Comparison of ENCODE assay signal across 19 cellular contexts in the genomic region with DNA sequence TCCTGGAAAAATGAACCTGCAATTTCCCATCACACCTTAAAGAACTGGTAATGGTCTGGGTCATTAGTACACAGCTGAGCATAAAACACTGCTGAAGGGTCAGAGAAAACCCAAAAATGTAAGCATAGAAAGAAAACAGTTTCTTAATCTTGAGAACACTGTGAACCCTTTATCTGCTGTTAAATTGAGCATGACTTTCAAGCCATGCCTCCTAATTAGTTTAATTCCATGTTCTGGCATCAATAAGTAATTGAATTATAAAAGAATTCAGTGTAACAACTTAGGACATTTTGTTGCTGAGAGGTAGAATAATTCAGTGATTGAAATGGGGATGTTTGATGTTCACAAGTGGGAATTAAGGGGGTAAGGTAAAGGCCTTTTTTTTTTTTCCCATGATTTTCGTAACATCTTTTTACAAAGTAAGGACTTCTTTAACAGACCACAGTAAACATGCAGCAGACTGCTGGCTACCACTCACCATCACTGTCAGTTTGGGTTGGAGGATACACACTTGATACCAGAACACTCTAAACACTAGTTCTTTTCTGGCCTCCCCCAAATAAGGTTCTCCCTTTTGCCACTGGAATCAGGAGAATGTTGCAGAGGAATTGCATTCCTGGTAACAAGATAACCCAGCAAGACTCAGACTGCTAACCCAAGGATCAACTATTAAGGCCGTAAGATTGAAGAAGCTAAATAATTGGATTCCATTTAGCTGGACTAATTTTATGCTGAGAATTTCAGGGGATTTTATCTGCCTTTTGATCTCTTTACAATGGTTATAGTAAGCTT. TPM values are rescaled to one million over a fixed set of nuclear protein-coding genes. Genes with fewer than 3 reads are reported as not detected.
DNase-seq lines count a peak whose midpoint lies in the region; ATAC-seq and TF ChIP-seq lines count a peak whose summit lies in the region.
"Had no signal": no experiment of that assay in that cellular context is flagged by ENCODE, and none has a peak within 500 bp of the region (broad histone marks: within the 10 kb centered on the region; RNA-seq: fewer than 3 reads in every experiment).

No MANE protein-coding gene starts in this region.

- peak overlapping the region; percentile 63 for H3K27ac Mint-ChIP-seq in activated naive CD4-positive, alpha-beta T cell treated with anti-CD3 and anti-CD28 coated beads, Interleukin-2, amount 50 U/mL, for 24 hours
- H3K27ac Mint-ChIP-seq in activated naive CD4-positive, alpha-beta T cell treated with anti-CD3 and anti-CD28 coated beads, Interleukin-2, amount 10 ng/mL, durations not matched to agents 7 days and 5 days, result no peak overlapping the region
- peak overlapping the region; percentile 19 for H3K27ac Mint-ChIP-seq in mesothelial cell of epicardium
- H3K27ac Mint-ChIP-seq in stimulated activated effector memory CD8-positive, alpha-beta T cell treated with anti-CD3 and anti-CD28 coated beads, Interleukin-12 subunit alpha, Interleukin-12 subunit beta, amount 100 ng/mL, for 72 hours, result peak overlapping the region; percentile 17
- H3K27ac Mint-ChIP-seq: stimulated activated naive B cell treated with anti-CD40 and anti-IgM and Interleukin-4, amounts not matched to agents 10 μg/mL and 1 μg/mL and 100 μg/mL, for 72 hours; WTC11 had no signal

- no peak for ATAC-seq in stimulated activated effector memory CD8-positive, alpha-beta T cell treated with anti-CD3 and anti-CD28 coated beads, Interleukin-12 subunit alpha, Interleukin-12 subunit beta, amount 100 ng/mL, for 72 hours
- ATAC-seq in left lobe of liver (no peak), GM21528 (IDR thresholded peaks at IDR 0.05; ENCODE audit: low FRiP score, unreplicated experiment) (no peak)
- ATAC-seq: A549; gastroesophageal sphincter; stimulated activated naive B cell treated with anti-CD40 and anti-IgM and Interleukin-4, amounts not matched to agents 10 μg/mL and 1 μg/mL and 100 μg/mL, for 72 hours; upper lobe of right lung; WTC11 had no signal

- H3K4me1 Mint-ChIP-seq in activated naive CD4-positive, alpha-beta T cell treated with anti-CD3 and anti-CD28 coated beads, Interleukin-2, amount 50 U/mL, for 24 hours, result peaks cover 62% of the 10 kb centered on the region
- peaks cover 24% of the 10 kb centered on the region for H3K4me1 Mint-ChIP-seq in activated naive CD4-positive, alpha-beta T cell treated with anti-CD3 and anti-CD28 coated beads, Interleukin-2, amount 10 ng/mL, durations not matched to agents 7 days and 5 days
- H3K4me1 Mint-ChIP-seq in mesothelial cell of epicardium, result peaks cover 51% of the 10 kb centered on the region
- H3K4me1 Mint-ChIP-seq in stimulated activated effector memory CD8-positive, alpha-beta T cell treated with anti-CD3 and anti-CD28 coated beads, Interleukin-12 subunit alpha, Interleukin-12 subunit beta, amount 100 ng/mL, for 72 hours, result peaks cover 41% of the 10 kb centered on the region

- no peaks in the 10 kb centered on the region for H3K27me3 Mint-ChIP-seq in activated naive CD4-positive, alpha-beta T cell treated with anti-CD3 and anti-CD28 coated beads, Interleukin-2, amount 50 U/mL, for 24 hours
- peaks cover 8% of the 10 kb centered on the region for H3K27me3 Mint-ChIP-seq in activated naive CD4-positive, alpha-beta T cell treated with anti-CD3 and anti-CD28 coated beads, Interleukin-2, amount 10 ng/mL, durations not matched to agents 7 days and 5 days
- no peaks in the 10 kb centered on the region for H3K27me3 Mint-ChIP-seq in mesothelial cell of epicardium (ENCODE audit: low read depth)
- H3K27me3 Mint-ChIP-seq: stimulated activated naive B cell treated with anti-CD40 and anti-IgM and Interleukin-4, amounts not matched to agents 10 μg/mL and 1 μg/mL and 100 μg/mL, for 72 hours had no signal

- peak overlapping the region; percentile 60 for H3K4me3 Mint-ChIP-seq in activated naive CD4-positive, alpha-beta T cell treated with anti-CD3 and anti-CD28 coated beads, Interleukin-2, amount 50 U/mL, for 24 hours
- H3K4me3 Mint-ChIP-seq in activated naive CD4-positive, alpha-beta T cell treated with anti-CD3 and anti-CD28 coated beads, Interleukin-2, amount 10 ng/mL, durations not matched to agents 7 days and 5 days, result no peak overlapping the region
- no peak overlapping the region for H3K4me3 Mint-ChIP-seq in mesothelial cell of epicardium
- H3K4me3 Mint-ChIP-seq in stimulated activated effector memory CD8-positive, alpha-beta T cell treated with anti-CD3 and anti-CD28 coated beads, Interleukin-12 subunit alpha, Interleukin-12 subunit beta, amount 100 ng/mL, for 72 hours, result no peak overlapping the region
- H3K4me3 Mint-ChIP-seq: stimulated activated naive B cell treated with anti-CD40 and anti-IgM and Interleukin-4, amounts not matched to agents 10 μg/mL and 1 μg/mL and 100 μg/mL, for 72 hours; WTC11 had no signal

- no peaks in the 10 kb centered on the region for H3K9me3 Mint-ChIP-seq in activated naive CD4-positive, alpha-beta T cell treated with anti-CD3 and anti-CD28 coated beads, Interleukin-2, amount 50 U/mL, for 24 hours
- peaks cover 10% of the 10 kb centered on the region for H3K9me3 Mint-ChIP-seq in activated naive CD4-positive, alpha-beta T cell treated with anti-CD3 and anti-CD28 coated beads, Interleukin-2, amount 10 ng/mL, durations not matched to agents 7 days and 5 days
- peaks cover 18% of the 10 kb centered on the region for H3K9me3 Mint-ChIP-seq in mesothelial cell of epicardium
- H3K9me3 Mint-ChIP-seq in stimulated activated effector memory CD8-positive, alpha-beta T cell treated with anti-CD3 and anti-CD28 coated beads, Interleukin-12 subunit alpha, Interleukin-12 subunit beta, amount 100 ng/mL, for 72 hours, result peaks cover 4% of the 10 kb centered on the region

- H3K36me3 Mint-ChIP-seq in activated naive CD4-positive, alpha-beta T cell treated with anti-CD3 and anti-CD28 coated beads, Interleukin-2, amount 50 U/mL, for 24 hours, result peaks cover 17% of the 10 kb centered on the region
- peaks cover 45% of the 10 kb centered on the region for H3K36me3 Mint-ChIP-seq in activated naive CD4-positive, alpha-beta T cell treated with anti-CD3 and anti-CD28 coated beads, Interleukin-2, amount 10 ng/mL, durations not matched to agents 7 days and 5 days
- H3K36me3 Mint-ChIP-seq in mesothelial cell of epicardium, result peaks cover 31% of the 10 kb centered on the region
- no peaks in the 10 kb centered on the region for H3K36me3 Mint-ChIP-seq in stimulated activated effector memory CD8-positive, alpha-beta T cell treated with anti-CD3 and anti-CD28 coated beads, Interleukin-12 subunit alpha, Interleukin-12 subunit beta, amount 100 ng/mL, for 72 hours

- no peak for DNase-seq in activated naive CD4-positive, alpha-beta T cell treated with anti-CD3 and anti-CD28 coated beads, Interleukin-2, amount 10 ng/mL, durations not matched to agents 7 days and 5 days
- DNase-seq in astrocyte of the hippocampus (ENCODE audit: low read depth, low spot score), result peak; percentile 69
- DNase-seq in mesothelial cell of epicardium (ENCODE audit: low spot score in 2 of 2, unreplicated experiment in 2 of 2), result no peak
- no peak for DNase-seq in stimulated activated effector memory CD8-positive, alpha-beta T cell treated with anti-CD3 and anti-CD28 coated beads, Interleukin-12 subunit alpha, Interleukin-12 subunit beta, amount 100 ng/mL, for 72 hours (ENCODE audit: low spot score in 2 of 2)
- no peak for DNase-seq in left lobe of liver (ENCODE audit: low spot score)
- no peak for DNase-seq in DMS153 treated with DMSO at 0.1 percent for 48 hours (lab: John Stamatoyannopoulos, UW; ENCODE audit: unreplicated experiment)
- DNase-seq: activated naive CD4-positive, alpha-beta T cell treated with anti-CD3 and anti-CD28 coated beads, Interleukin-2, amount 50 U/mL, for 16 hours; Calu3; caudate nucleus; HCEC 1CT; NCI-H2107; stimulated activated naive B cell treated with anti-CD40 and anti-IgM and Interleukin-4, amounts not matched to agents 10 μg/mL and 1 μg/mL and 100 μg/mL, for 72 hours; T-helper 1 cell; upper lobe of right lung had no signal

- CTCF ChIA-PET in activated naive CD4-positive, alpha-beta T cell treated with anti-CD3 and anti-CD28 coated beads, Interleukin-2, amount 10 ng/mL, durations not matched to agents 7 days and 5 days (lab: Charles Lee), result no interaction called here

- TF ChIP-seq CTCF in mesothelial cell of epicardium (IDR thresholded peaks at IDR 0.05; ENCODE audit: unreplicated experiment), result no peak

RNA-seq across cellular contexts. Expression of a gene that starts 3.0 kb away (rescaled TPM):
- total RNA-seq in mesothelial cell of epicardium (23.1 to 25.3 TPM (median 24.7 TPM) in 3 replicates), left lobe of liver (11.7 TPM)
